28 cellular contexts compared by ENCODE assay signal in the genomic region with DNA sequence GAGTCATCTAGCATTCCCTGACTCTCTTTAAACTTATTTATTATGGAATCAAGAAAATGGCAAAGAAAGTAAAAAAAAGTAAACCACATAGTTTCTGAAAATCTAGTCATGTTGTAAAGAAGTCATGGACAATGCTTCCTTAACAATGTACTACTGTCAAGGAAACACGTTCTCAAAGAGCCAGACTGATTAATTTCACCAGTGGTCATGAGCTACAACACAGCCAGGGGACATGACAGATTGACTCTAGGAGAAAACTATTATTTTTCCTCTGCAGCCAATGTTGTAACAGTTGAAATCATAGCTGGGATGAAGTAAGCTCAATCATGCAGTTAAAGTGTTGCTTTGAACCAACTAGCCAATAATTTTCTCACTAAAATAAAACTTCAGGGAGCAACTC.
"Had no signal": no experiment of that assay in that cellular context is flagged by ENCODE, and none has a peak within 500 bp of the region (broad histone marks: within the 10 kb centered on the region; RNA-seq: fewer than 3 reads in every experiment).

No MANE protein-coding gene starts in this region.

- H3K9me3 ChIP-seq: ovary, psoas muscle, right lobe of liver, sigmoid colon, stomach, thoracic aorta, thyroid gland, tibial nerve, upper lobe of left lung, vagina had no signal

- H3K4me1 ChIP-seq: neural progenitor cell, parathyroid adenoma, psoas muscle, right lobe of liver, sigmoid colon, stomach, thyroid gland, tibial nerve, upper lobe of left lung, vagina had no signal

- H3K27ac Mint-ChIP-seq: nephron; neural progenitor cell; progenitor cell of endocrine pancreas; stimulated activated effector memory CD8-positive, alpha-beta T cell treated with anti-CD3 and anti-CD28 coated beads, Interleukin-12 subunit alpha, Interleukin-12 subunit beta, amount 100 ng/mL, for 72 hours; stimulated activated naive B cell treated with anti-CD40 and anti-IgM and Interleukin-4, amounts not matched to agents 10 μg/mL and 1 μg/mL and 100 μg/mL, for 72 hours; stimulated activated naive CD8-positive, alpha-beta T cell treated with anti-CD3 and anti-CD28 coated beads, Interleukin-15, Interleukin-2, amounts not matched to agents 100 ng/mL and 50 ng/mL, for 24 hours had no signal

- H3K36me3 ChIP-seq: ovary, right lobe of liver, sigmoid colon, stomach, thoracic aorta, thyroid gland, tibial nerve, upper lobe of left lung, vagina had no signal

- H3K4me3 Mint-ChIP-seq: nephron; neural progenitor cell; stimulated activated effector memory CD8-positive, alpha-beta T cell treated with anti-CD3 and anti-CD28 coated beads, Interleukin-12 subunit alpha, Interleukin-12 subunit beta, amount 100 ng/mL, for 72 hours; stimulated activated naive B cell treated with anti-CD40 and anti-IgM and Interleukin-4, amounts not matched to agents 10 μg/mL and 1 μg/mL and 100 μg/mL, for 72 hours; stimulated activated naive CD8-positive, alpha-beta T cell treated with anti-CD3 and anti-CD28 coated beads, Interleukin-15, Interleukin-2, amounts not matched to agents 100 ng/mL and 50 ng/mL, for 24 hours had no signal

- H3K36me3 Mint-ChIP-seq: stimulated activated effector memory CD8-positive, alpha-beta T cell treated with anti-CD3 and anti-CD28 coated beads, Interleukin-12 subunit alpha, Interleukin-12 subunit beta, amount 100 ng/mL, for 72 hours; stimulated activated naive B cell treated with anti-CD40 and anti-IgM and Interleukin-4, amounts not matched to agents 10 μg/mL and 1 μg/mL and 100 μg/mL, for 72 hours had no signal

- H2AFZ ChIP-seq: neural progenitor cell, parathyroid adenoma had no signal

- H3K27me3 Mint-ChIP-seq: progenitor cell of endocrine pancreas; stimulated activated naive B cell treated with anti-CD40 and anti-IgM and Interleukin-4, amounts not matched to agents 10 μg/mL and 1 μg/mL and 100 μg/mL, for 72 hours; stimulated activated naive CD8-positive, alpha-beta T cell treated with anti-CD3 and anti-CD28 coated beads, Interleukin-15, Interleukin-2, amounts not matched to agents 100 ng/mL and 50 ng/mL, for 24 hours had no signal

- DNase-seq: occipital lobe; ovary; posterior cingulate gyrus; psoas muscle; right cardiac atrium; right lobe of liver; sigmoid colon; small intestine; stimulated activated CD4-positive, alpha-beta T cell treated with anti-CD3 and anti-CD28 coated beads, Interleukin-15, amount 100 ng/mL, for 24 hours; stimulated activated CD4-positive, alpha-beta T cell treated with anti-CD3 and anti-CD28 coated beads, Interleukin-2, amount 100 ng/mL, for 24 hours; stimulated activated CD4-positive, alpha-beta T cell treated with anti-CD3 and anti-CD28 coated beads, Interleukin-2, amount 100 ng/mL, for 48 hours; stimulated activated CD4-positive, alpha-beta T cell treated with anti-CD3 and anti-CD28 coated beads, Interleukin-4, amount 100 ng/mL, for 24 hours; stimulated activated naive B cell treated with anti-CD40 and anti-IgM and Interleukin-4, amounts not matched to agents 10 μg/mL and 1 μg/mL and 100 μg/mL, for 72 hours; stimulated activated naive CD4-positive, alpha-beta T cell treated with Interleukin-2 at 50 U/mL for 16 hours; stomach; thyroid gland; trophoblast cell; upper lobe of left lung had no signal

- H3K27ac ChIP-seq: neural progenitor cell, ovary, parathyroid adenoma, psoas muscle, right lobe of liver, sigmoid colon, stomach, thoracic aorta, thyroid gland, tibial nerve, upper lobe of left lung, vagina had no signal

- H3K79me2 ChIP-seq: parathyroid adenoma had no signal

- H3K4me1 Mint-ChIP-seq: nephron; neural progenitor cell; stimulated activated effector memory CD8-positive, alpha-beta T cell treated with anti-CD3 and anti-CD28 coated beads, Interleukin-12 subunit alpha, Interleukin-12 subunit beta, amount 100 ng/mL, for 72 hours; stimulated activated naive B cell treated with anti-CD40 and anti-IgM and Interleukin-4, amounts not matched to agents 10 μg/mL and 1 μg/mL and 100 μg/mL, for 72 hours had no signal

- H3K27me3 ChIP-seq: neural progenitor cell, ovary, right lobe of liver, sigmoid colon, stomach, thyroid gland, tibial nerve, upper lobe of left lung, vagina had no signal

- FAIRE-seq: small intestine, urothelium cell line had no signal

- H3K4me2 ChIP-seq: neural progenitor cell had no signal

- H3K9me3 Mint-ChIP-seq: stimulated activated naive B cell treated with anti-CD40 and anti-IgM and Interleukin-4, amounts not matched to agents 10 μg/mL and 1 μg/mL and 100 μg/mL, for 72 hours had no signal

- ATAC-seq: psoas muscle; right cardiac atrium; right lobe of liver; stimulated activated effector memory CD8-positive, alpha-beta T cell treated with anti-CD3 and anti-CD28 coated beads, Interleukin-12 subunit alpha, Interleukin-12 subunit beta, amount 100 ng/mL, for 72 hours; stimulated activated naive B cell treated with anti-CD40 and anti-IgM and Interleukin-4, amounts not matched to agents 10 μg/mL and 1 μg/mL and 100 μg/mL, for 72 hours had no signal

- H3K9ac ChIP-seq: neural progenitor cell, parathyroid adenoma had no signal

- H3K4me3 ChIP-seq: neural progenitor cell, ovary, psoas muscle, right lobe of liver, sigmoid colon, stomach, thoracic aorta, thyroid gland, tibial nerve, upper lobe of left lung, vagina had no signal
